ENCODE assay signal across 8 cellular contexts in genomic region chr2:39377226-39377939, GRCh38. TPM values are rescaled to one million over a fixed set of nuclear protein-coding genes. Genes with fewer than 3 reads are reported as not detected.
DNase-seq lines count a peak whose midpoint lies in the region; ATAC-seq and TF ChIP-seq lines count a peak whose summit lies in the region.

No MANE protein-coding gene starts in this region.

- POLR2A ChIA-PET in CD8-positive, alpha-beta T cell (lab: Charles Lee): interaction anchor here (0.6 to 0.7 kb wide), 2 partner anchors 28 to 467 kb away, joined by 3 read pairs; no protein-coding TSS in a partner anchor

- no peak for TF ChIP-seq CTCF in CD8-positive, alpha-beta T cell (IDR thresholded peaks at IDR 0.05)
- no peak for TF ChIP-seq CTCF in spleen (IDR thresholded peaks at IDR 0.05 in 8 of 11, conservative IDR thresholded peaks at IDR 0.05 in 3 of 11)

- intact Hi-C loops in CD8-positive, alpha-beta T cell (cut with DNase I, micrococcal nuclease): no loop called here
- intact Hi-C loops in spleen (cut with DNase I; ENCODE audit: low total_unique reads): no loop called here
- intact Hi-C loops in posterior cingulate gyrus (cut with DNase I): loop anchor here (10.0 kb wide), 1 partner anchor 317 kb away; no protein-coding TSS in a partner anchor

- H3K27me3 ChIP-seq in CD8-positive, alpha-beta T cell (ENCODE audit: insufficient read depth, low read length): no peaks in the 10 kb centered on the region
- no peaks in the 10 kb centered on the region for H3K27me3 ChIP-seq in spleen (replicated peaks in 1 of 7)

- WGBS in spleen, 5 donors: 42 to 65% (median 55%) methylated on average over 2 of the region's 2 CpGs

- no peak overlapping the region for H3K4me3 ChIP-seq in CD8-positive, alpha-beta T cell (ENCODE audit: low read depth, low read length)
- H3K4me3 ChIP-seq in spleen: no peak overlapping the region

- no peaks in the 10 kb centered on the region for H3K36me3 ChIP-seq in CD8-positive, alpha-beta T cell (ENCODE audit: insufficient read depth, low read length)
- H3K36me3 ChIP-seq in spleen: peaks cover 0 to 15% (median 0%) of the 10 kb centered on the region in 6 donors

- peaks cover 24% of the 10 kb centered on the region for H3K4me1 Mint-ChIP-seq in CD8-positive, alpha-beta T cell (ENCODE audit: low read depth)
- H3K4me1 Mint-ChIP-seq in activated naive CD8-positive, alpha-beta T cell treated with anti-CD3 and anti-CD28 coated beads for 36 hours: peaks cover 30% of the 10 kb centered on the region

- H3K27me3 Mint-ChIP-seq in CD8-positive, alpha-beta T cell (ENCODE audit: low read depth): no peaks in the 10 kb centered on the region
- H3K27me3 Mint-ChIP-seq in activated naive CD8-positive, alpha-beta T cell treated with anti-CD3 and anti-CD28 coated beads for 36 hours: no peaks in the 10 kb centered on the region

- DNase-seq in CD8-positive, alpha-beta T cell: no peak
- peak; percentile 30 for DNase-seq in activated naive CD8-positive, alpha-beta T cell treated with anti-CD3 and anti-CD28 coated beads for 36 hours
- DNase-seq in spleen: no peak
- no peak for DNase-seq in posterior cingulate gyrus
- no peak for DNase-seq in kidney tubule cell (ENCODE audit: low spot score)
- no peak for DNase-seq in NCI-H345 treated with DMSO at 0.1 percent for 48 hours (lab: John Stamatoyannopoulos, UW; ENCODE audit: unreplicated experiment)

- H3K4me1 ChIP-seq in CD8-positive, alpha-beta T cell (ENCODE audit: insufficient read depth, low read length): no peaks in the 10 kb centered on the region
- peaks cover 11 to 45% (median 30%) of the 10 kb centered on the region in 6 donors for H3K4me1 ChIP-seq in spleen

- peak overlapping the region; percentile 45 for H3K27ac Mint-ChIP-seq in CD8-positive, alpha-beta T cell
- peak overlapping the region; percentile 67 for H3K27ac Mint-ChIP-seq in activated naive CD8-positive, alpha-beta T cell treated with anti-CD3 and anti-CD28 coated beads for 36 hours

- peaks cover 31% of the 10 kb centered on the region for H3K36me3 Mint-ChIP-seq in CD8-positive, alpha-beta T cell
- peaks cover 32% of the 10 kb centered on the region for H3K36me3 Mint-ChIP-seq in activated naive CD8-positive, alpha-beta T cell treated with anti-CD3 and anti-CD28 coated beads for 36 hours

- no peak overlapping the region for H3K27ac ChIP-seq in CD8-positive, alpha-beta T cell (ENCODE audit: low read depth, low read length)
- H3K27ac ChIP-seq in spleen: peak overlapping the region in 5 of 8 donors; percentile 7 to 59 (median 45)

- no peaks in the 10 kb centered on the region for H3K9me3 ChIP-seq in CD8-positive, alpha-beta T cell (ENCODE audit: low read length)
- peaks cover 0 to 15% (median 8%) of the 10 kb centered on the region in 8 donors for H3K9me3 ChIP-seq in spleen

- TF ChIP-seq POLR2A in spleen (IDR thresholded peaks at IDR 0.05): no peak

- ATAC-seq in CD8-positive, alpha-beta T cell: no peak
- peak; percentile 86 for ATAC-seq in GM19395 (IDR thresholded peaks at IDR 0.05; ENCODE audit: unreplicated experiment)
- peak; percentile 52 for ATAC-seq in HG03439 (IDR thresholded peaks at IDR 0.05; ENCODE audit: unreplicated experiment)

- CTCF ChIA-PET in CD8-positive, alpha-beta T cell (lab: Charles Lee): no interaction called here

- no peak overlapping the region for H3K4me3 Mint-ChIP-seq in CD8-positive, alpha-beta T cell
- H3K4me3 Mint-ChIP-seq in activated naive CD8-positive, alpha-beta T cell treated with anti-CD3 and anti-CD28 coated beads for 36 hours: no peak overlapping the region

- peaks cover 4% of the 10 kb centered on the region for H3K9me3 Mint-ChIP-seq in CD8-positive, alpha-beta T cell
- peaks cover 8% of the 10 kb centered on the region for H3K9me3 Mint-ChIP-seq in activated naive CD8-positive, alpha-beta T cell treated with anti-CD3 and anti-CD28 coated beads for 36 hours

RNA-seq across cellular contexts. Expression of gene MAP4K3, which starts 59.7 kb away (rescaled TPM):
- 10 to 100 TPM; 15.0 to 19.8 TPM for total RNA-seq in CD8-positive, alpha-beta T cell
- total RNA-seq in activated naive CD8-positive, alpha-beta T cell treated with anti-CD3 and anti-CD28 coated beads for 36 hours: 1 to 10 TPM; 6.4 to 6.7 TPM
- total RNA-seq in spleen: 10 to 100 TPM; 27.2 to 49.5 (median 38.3) TPM
- polyA plus RNA-seq in spleen: 1 to 10 TPM; 5.8 to 8.2 (median 6.0) TPM
